11 cellular contexts compared by ENCODE assay signal in genomic region chr19:15298847-15299567, GRCh38. TPM values are rescaled to one million over a fixed set of nuclear protein-coding genes. Genes with fewer than 3 reads are reported as not detected.
DNase-seq lines count a peak whose midpoint lies in the region; ATAC-seq and TF ChIP-seq lines count a peak whose summit lies in the region.
"Had no signal": no experiment of that assay in that cellular context is flagged by ENCODE, and none has a peak within 500 bp of the region (broad histone marks: within the 10 kb centered on the region; RNA-seq: fewer than 3 reads in every experiment).

No MANE protein-coding gene starts in this region.

- H3K27me3 ChIP-seq in DOHH2 (ENCODE audit: control insufficient read depth, low read length) (no peaks in the 10 kb centered on the region), SJSA1 (replicated peaks) (no peaks in the 10 kb centered on the region), psoas muscle (ENCODE audit: insufficient read depth in 3 of 3, low read length in 2 of 3) (no peaks in the 10 kb centered on the region)

- 81 to 86% (median 82%) methylated on average over 7 of the region's 7 CpGs for whole genome bisulfite sequencing in psoas muscle, 3 donors

- H3K36me3 ChIP-seq in DOHH2 (ENCODE audit: control insufficient read depth, low read length) (peaks cover 30% of the 10 kb centered on the region), SJSA1 (peaks cover 19% of the 10 kb centered on the region), psoas muscle (ENCODE audit: insufficient read depth in 1 of 2, low read depth in 1 of 2) (no peaks in the 10 kb centered on the region)

- H3K4me1 ChIP-seq in DOHH2 (ENCODE audit: control insufficient read depth, low read length) (peaks cover 89% of the 10 kb centered on the region), SJSA1 (replicated peaks) (peaks cover 75% of the 10 kb centered on the region), psoas muscle (peaks cover 91% of the 10 kb centered on the region)

- H3K27ac ChIP-seq in DOHH2 (ENCODE audit: low read depth, low read length) (no peak overlapping the region), SJSA1 (peak overlapping the region; percentile 50), psoas muscle (peak overlapping the region; percentile 57)

- H3K4me3 ChIP-seq in DOHH2 (ENCODE audit: low read length) (no peak overlapping the region), SJSA1 (no peak overlapping the region), psoas muscle (no peak overlapping the region)

- H3K9me3 ChIP-seq in DOHH2 (ENCODE audit: control insufficient read depth, insufficient read depth, low read length) (no peaks in the 10 kb centered on the region), SJSA1 (replicated peaks) (no peaks in the 10 kb centered on the region), psoas muscle (no peaks in the 10 kb centered on the region)

- ATAC-seq in esophagus mucosa (peak; percentile 30), psoas muscle (no peak), left colon (no peak)
- ATAC-seq: activated CD4-positive, CD25-positive, alpha-beta regulatory T cell treated with anti-CD3 and anti-CD28 coated beads, Interleukin-2, amount 50 U/mL, for 24 hours had no signal

- intact Hi-C loops in psoas muscle (cut with DNase I) (no loop called here), left colon (cut with DNase I, micrococcal nuclease) (no loop called here)

- peak overlapping the region; percentile 55 for H3K4me2 ChIP-seq in DOHH2 (ENCODE audit: low read length)

- peaks cover 100% of the 10 kb centered on the region for H3K79me2 ChIP-seq in DOHH2 (ENCODE audit: control insufficient read depth, low read length)

- no peaks in the 10 kb centered on the region for H3F3A ChIP-seq in DOHH2 (ENCODE audit: control insufficient read depth, insufficient read depth)

- peaks cover 64% of the 10 kb centered on the region for H4K20me1 ChIP-seq in DOHH2 (ENCODE audit: control insufficient read depth, insufficient read depth, low read depth, low read length)

- H3K9me2 ChIP-seq in DOHH2 (replicated peaks; ENCODE audit: control insufficient read depth, low read length) = no peaks in the 10 kb centered on the region

- no peak for DNase-seq in SJSA1 (ENCODE audit: low read depth in 1 of 2, low spot score in 2 of 2)
- DNase-seq in psoas muscle = no peak
- no peak for DNase-seq in left colon
- DNase-seq in NCI-H226 = no peak
- DNase-seq in activated gamma-delta T cell treated with Interleukin-2 at 50 U/mL for 16 hours = no peak
- DNase-seq: GF-D8, head of caudate nucleus, NCI-H1694 had no signal

- TF ChIP-seq CTCF in DOHH2 (IDR thresholded peaks at IDR 0.05; ENCODE audit: low read depth, low read length, poor library complexity, severe bottlenecking) (no peak), psoas muscle (IDR thresholded peaks at IDR 0.05) (no peak)

RNA-seq across cellular contexts. Expression of gene BRD4, which starts 33.3 kb away (rescaled TPM):
- total RNA-seq in SJSA1 (2014; rRNA removed; shearing (Covaris generic)) = 14.5 and 15.8 TPM in 2 replicates
- total RNA-seq in esophagus mucosa (55.1 TPM), psoas muscle (100 to 1,000 TPM in 2 of 4 donors, 10 to 100 TPM in 2; 65.3 to 120 (median 101) TPM), left colon (10 to 100 TPM; 64.6 to 90.7 TPM)
- polyA plus RNA-seq in psoas muscle = 100 to 1,000 TPM in 1 of 3 donors, 10 to 100 TPM in 2; 42.6 to 107 (median 45.6) TPM
